Comparison of ENCODE assay signal across 1 cellular context in the genomic region with DNA sequence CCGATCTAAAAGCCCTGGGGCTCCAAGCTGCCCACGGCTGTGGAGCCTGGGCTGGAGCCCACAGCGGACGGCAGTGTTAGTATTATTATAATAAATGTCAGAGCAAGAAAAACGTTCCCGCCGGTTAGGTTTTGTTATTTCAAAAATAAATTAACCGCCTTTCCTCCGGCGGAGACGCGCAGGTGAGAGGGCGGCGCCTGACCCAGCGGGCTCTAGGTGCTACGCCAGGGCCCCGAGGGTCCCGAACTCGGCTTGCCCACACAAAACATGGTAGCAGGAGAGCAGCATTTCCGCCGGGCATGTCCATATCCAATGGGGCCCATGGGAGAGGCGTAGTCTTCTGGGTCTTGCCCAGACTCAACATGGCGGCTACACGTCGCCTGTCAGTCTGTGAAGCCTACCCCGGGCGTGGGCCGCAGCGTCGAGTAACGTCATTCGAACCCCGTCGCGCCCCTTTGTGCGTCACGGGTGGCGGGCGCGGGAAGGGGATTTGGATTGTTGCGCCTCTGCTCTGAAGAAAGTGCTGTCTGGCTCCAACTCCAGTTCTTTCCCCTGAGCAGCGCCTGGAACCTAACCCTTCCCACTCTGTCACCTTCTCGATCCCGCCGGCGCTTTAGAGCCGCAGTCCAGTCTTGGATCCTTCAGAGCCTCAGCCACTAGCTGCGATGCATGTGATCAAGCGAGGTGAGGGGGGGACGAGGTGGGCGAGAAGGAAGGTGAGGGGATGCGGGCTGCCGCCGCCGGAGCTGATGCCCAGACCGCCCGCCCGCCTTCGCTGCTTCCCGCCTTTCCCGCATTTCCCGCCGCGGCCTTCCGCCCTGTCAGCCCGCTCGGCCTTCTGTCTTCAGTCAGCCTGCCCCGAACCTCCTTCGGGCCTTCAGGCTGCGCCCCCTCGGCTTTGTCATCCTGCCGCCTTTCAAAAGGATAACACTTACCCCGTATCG.
TF ChIP-seq lines count a peak whose summit lies in the region.

RRM1 (plus strand) TSS at position 452 of the 944 bp plus-strand sequence; CDS start at position 666, 214 bp downstream.

TF ChIP-seq in HepG2, 621 proteins besides CTCF, POLR2A, EP300 and RAD21 (continued from another document and continues in another):
- TF ChIP-seq CSRNP2 (CRISPR knock-in tag; conservative IDR thresholded peaks at IDR 0.05; ENCODE audit: low read depth) (no peak), TCF12 (IDR thresholded peaks at IDR 0.05) (no peak), TCF12 (CRISPR knock-in tag; IDR thresholded peaks at IDR 0.05) (0 out of 2 replicates have a peak, but pooled peaks have one; percentile 43), NONO (IDR thresholded peaks at IDR 0.05) (no peak), NONO (CRISPR knock-in tag; conservative IDR thresholded peaks at IDR 0.05) (peak; percentile 86), NR2F6 (IDR thresholded peaks at IDR 0.05) (no peak; the same call in 1 of the 2 replicates), NR2F6 (CRISPR knock-in tag; IDR thresholded peaks at IDR 0.05) (peak; percentile 61; the same call in 1 of the 2 replicates), NFRKB (IDR thresholded peaks at IDR 0.05) (peak; percentile 81), RERE (CRISPR knock-in tag; IDR thresholded peaks at IDR 0.05; ENCODE audit: low read depth) (0 out of 2 replicates have a peak, but pooled peaks have one; percentile 53), FOXO4 (CRISPR knock-in tag; conservative IDR thresholded peaks at IDR 0.05) (no peak), NR1H2 (CRISPR knock-in tag; IDR thresholded peaks at IDR 0.05; ENCODE audit: borderline replicate concordance, low read depth) (no peak), UBTF (CRISPR knock-in tag; IDR thresholded peaks at IDR 0.05) (peak; percentile 83), ZNF503 (CRISPR knock-in tag; IDR thresholded peaks at IDR 0.05) (peak; percentile 53; the same call in 1 of the 2 replicates), BRCA1 (CRISPR knock-in tag; IDR thresholded peaks at IDR 0.05) (no peak), ZMAT3 (CRISPR knock-in tag; conservative IDR thresholded peaks at IDR 0.05) (0 out of 2 replicates have a peak, but pooled peaks have one; percentile 49), ZNF557 (CRISPR knock-in tag; IDR thresholded peaks at IDR 0.05) (no peak), ZNF546 (CRISPR knock-in tag; conservative IDR thresholded peaks at IDR 0.05) (0 out of 2 replicates have a peak, but pooled peaks have one; percentile 33), ZNF780A (CRISPR knock-in tag; IDR thresholded peaks at IDR 0.05) (peak; percentile 73; the same call in 1 of the 2 replicates), ZNF350 (CRISPR knock-in tag; IDR thresholded peaks at IDR 0.05; ENCODE audit: borderline replicate concordance, low read depth) (peak; percentile 92), ZNF205 (CRISPR knock-in tag; IDR thresholded peaks at IDR 0.05) (0 out of 2 replicates have a peak, but pooled peaks have one; percentile 64), FOXO1 (CRISPR knock-in tag; IDR thresholded peaks at IDR 0.05) (peak; percentile 15; the same call in 1 of the 2 replicates), ZNF235 (CRISPR knock-in tag; IDR thresholded peaks at IDR 0.05; ENCODE audit: borderline replicate concordance) (no peak), ZIK1 (CRISPR knock-in tag; IDR thresholded peaks at IDR 0.05; ENCODE audit: borderline replicate concordance, low read depth) (peak; percentile 72; the same call in 1 of the 2 replicates), KLF6 (CRISPR knock-in tag; IDR thresholded peaks at IDR 0.05) (peak; percentile 56; the same call in 1 of the 2 replicates), DNMT3B (CRISPR knock-in tag; conservative IDR thresholded peaks at IDR 0.05) (0 out of 2 replicates have a peak, but pooled peaks have one; percentile 54), GTF2F1 (IDR thresholded peaks at IDR 0.05; ENCODE audit: low read length) (no peak), ZNF644 (CRISPR knock-in tag; IDR thresholded peaks at IDR 0.05; ENCODE audit: low read depth) (peak; percentile 99), ZNF589 (CRISPR knock-in tag; conservative IDR thresholded peaks at IDR 0.05) (peak; percentile 81; the same call in 1 of the 2 replicates), ZNF678 (CRISPR knock-in tag; IDR thresholded peaks at IDR 0.05) (no peak), PRMT3 (CRISPR knock-in tag; IDR thresholded peaks at IDR 0.05; ENCODE audit: borderline replicate concordance, low read depth) (peak; percentile 53; the same call in 1 of the 2 replicates), NCOR1 (IDR thresholded peaks at IDR 0.05; ENCODE audit: borderline replicate concordance, low read length) (no peak)
- TF ChIP-seq, protein P1, sequence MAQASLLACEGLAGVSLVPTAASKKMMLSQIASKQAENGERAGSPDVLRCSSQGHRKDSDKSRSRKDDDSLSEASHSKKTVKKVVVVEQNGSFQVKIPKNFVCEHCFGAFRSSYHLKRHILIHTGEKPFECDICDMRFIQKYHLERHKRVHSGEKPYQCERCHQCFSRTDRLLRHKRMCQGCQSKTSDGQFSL (CRISPR knock-in tag; IDR thresholded peaks at IDR 0.05) = peak; percentile 45; the same call in 1 of the 2 replicates
- TF ChIP-seq, protein P2, sequence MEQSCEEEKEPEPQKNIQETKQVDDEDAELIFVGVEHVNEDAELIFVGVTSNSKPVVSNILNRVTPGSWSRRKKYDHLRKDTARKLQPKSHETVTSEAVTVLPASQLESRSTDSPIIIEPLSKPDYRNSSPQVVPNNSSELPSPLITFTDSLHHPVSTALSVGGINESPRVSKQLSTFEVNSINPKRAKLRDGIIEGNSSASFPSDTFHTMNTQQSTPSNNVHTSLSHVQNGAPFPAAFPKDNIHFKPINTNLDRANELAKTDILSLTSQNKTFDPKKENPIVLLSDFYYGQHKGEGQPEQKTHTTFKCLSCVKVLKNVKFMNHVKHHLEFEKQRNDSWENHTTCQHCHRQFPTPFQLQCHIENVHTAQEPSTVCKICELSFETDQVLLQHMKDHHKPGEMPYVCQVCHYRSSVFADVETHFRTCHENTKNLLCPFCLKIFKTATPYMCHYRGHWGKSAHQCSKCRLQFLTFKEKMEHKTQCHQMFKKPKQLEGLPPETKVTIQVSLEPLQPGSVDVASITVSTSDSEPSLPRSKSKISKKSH (CRISPR knock-in tag; IDR thresholded peaks at IDR 0.05; ENCODE audit: borderline replicate concordance) = peak; percentile 43; the same call in 1 of the 2 replicates
- TF ChIP-seq, protein P3, sequence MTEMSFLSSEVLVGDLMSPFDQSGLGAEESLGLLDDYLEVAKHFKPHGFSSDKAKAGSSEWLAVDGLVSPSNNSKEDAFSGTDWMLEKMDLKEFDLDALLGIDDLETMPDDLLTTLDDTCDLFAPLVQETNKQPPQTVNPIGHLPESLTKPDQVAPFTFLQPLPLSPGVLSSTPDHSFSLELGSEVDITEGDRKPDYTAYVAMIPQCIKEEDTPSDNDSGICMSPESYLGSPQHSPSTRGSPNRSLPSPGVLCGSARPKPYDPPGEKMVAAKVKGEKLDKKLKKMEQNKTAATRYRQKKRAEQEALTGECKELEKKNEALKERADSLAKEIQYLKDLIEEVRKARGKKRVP (CRISPR knock-in tag; IDR thresholded peaks at IDR 0.05) = peak in 1 of 2 experiments; percentile 63; a peak in 1 of 4 replicates
- TF ChIP-seq, protein P4, sequence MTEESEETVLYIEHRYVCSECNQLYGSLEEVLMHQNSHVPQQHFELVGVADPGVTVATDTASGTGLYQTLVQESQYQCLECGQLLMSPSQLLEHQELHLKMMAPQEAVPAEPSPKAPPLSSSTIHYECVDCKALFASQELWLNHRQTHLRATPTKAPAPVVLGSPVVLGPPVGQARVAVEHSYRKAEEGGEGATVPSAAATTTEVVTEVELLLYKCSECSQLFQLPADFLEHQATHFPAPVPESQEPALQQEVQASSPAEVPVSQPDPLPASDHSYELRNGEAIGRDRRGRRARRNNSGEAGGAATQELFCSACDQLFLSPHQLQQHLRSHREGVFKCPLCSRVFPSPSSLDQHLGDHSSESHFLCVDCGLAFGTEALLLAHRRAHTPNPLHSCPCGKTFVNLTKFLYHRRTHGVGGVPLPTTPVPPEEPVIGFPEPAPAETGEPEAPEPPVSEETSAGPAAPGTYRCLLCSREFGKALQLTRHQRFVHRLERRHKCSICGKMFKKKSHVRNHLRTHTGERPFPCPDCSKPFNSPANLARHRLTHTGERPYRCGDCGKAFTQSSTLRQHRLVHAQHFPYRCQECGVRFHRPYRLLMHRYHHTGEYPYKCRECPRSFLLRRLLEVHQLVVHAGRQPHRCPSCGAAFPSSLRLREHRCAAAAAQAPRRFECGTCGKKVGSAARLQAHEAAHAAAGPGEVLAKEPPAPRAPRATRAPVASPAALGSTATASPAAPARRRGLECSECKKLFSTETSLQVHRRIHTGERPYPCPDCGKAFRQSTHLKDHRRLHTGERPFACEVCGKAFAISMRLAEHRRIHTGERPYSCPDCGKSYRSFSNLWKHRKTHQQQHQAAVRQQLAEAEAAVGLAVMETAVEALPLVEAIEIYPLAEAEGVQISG (CRISPR knock-in tag; IDR thresholded peaks at IDR 0.05) = peak; percentile 95
